18 cellular contexts compared by ENCODE assay signal in the genomic region with DNA sequence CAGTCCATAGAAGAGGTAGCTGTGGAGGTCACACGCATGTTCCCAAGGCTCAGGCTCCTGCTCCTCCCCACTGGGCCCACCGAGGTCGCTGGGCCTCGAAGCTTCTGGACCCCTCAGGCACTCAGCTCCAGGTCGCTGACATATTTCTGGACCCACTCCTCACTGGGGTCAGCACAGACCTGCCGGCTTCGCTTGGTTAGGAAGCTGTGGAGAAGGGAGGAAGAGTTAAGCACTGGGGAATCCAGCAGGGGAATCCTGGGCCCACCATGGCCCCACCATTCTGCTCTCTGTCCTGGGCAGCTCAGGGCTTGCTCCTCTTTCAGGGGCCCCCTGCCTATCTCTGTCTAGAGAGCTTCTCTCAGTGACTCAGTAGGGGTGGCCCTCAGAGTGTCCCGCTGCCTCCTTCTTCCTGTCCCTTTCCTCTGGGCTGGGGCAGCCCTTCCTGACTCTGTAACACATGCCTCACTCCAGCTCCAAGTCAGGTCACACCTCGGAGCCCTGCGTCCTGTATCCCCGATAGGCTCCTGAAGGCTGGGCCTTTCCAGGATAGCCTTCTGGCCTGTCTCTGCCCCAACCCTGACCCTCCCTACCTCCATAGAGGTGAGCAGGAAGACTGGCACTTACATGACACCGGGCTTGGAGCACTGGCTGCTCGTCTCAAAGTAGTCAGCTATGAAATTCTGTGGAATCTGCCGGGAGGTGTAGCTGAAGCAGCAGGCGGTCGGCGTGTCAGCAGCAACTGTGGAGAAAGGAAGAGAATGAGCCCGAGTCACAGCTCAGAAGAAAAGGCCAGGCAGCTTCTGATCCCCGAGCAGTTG. TPM values are rescaled to one million over a fixed set of nuclear protein-coding genes. Genes with fewer than 3 reads are reported as not detected.
DNase-seq lines count a peak whose midpoint lies in the region; ATAC-seq, FAIRE-seq and TF ChIP-seq lines count a peak whose summit lies in the region.
"Had no signal": no experiment of that assay in that cellular context is flagged by ENCODE, and none has a peak within 500 bp of the region (broad histone marks: within the 10 kb centered on the region; RNA-seq: fewer than 3 reads in every experiment).

No MANE protein-coding gene starts in this region.

- no peaks in the 10 kb centered on the region for H3K9me3 ChIP-seq in GM12878 (replicated peaks; ENCODE audit: control insufficient read depth, insufficient read depth, low read length)

- no peak overlapping the region for H3K4me3 Mint-ChIP-seq in GM23338
- H3K4me3 Mint-ChIP-seq in stimulated activated naive B cell treated with anti-CD40 and anti-IgM and Interleukin-4, amounts not matched to agents 10 μg/mL and 1 μg/mL and 100 μg/mL, for 72 hours, result peak overlapping the region; percentile 80 to 87

- no peaks in the 10 kb centered on the region for H3K9me3 Mint-ChIP-seq in GM23338
- H3K9me3 Mint-ChIP-seq in stimulated activated naive B cell treated with anti-CD40 and anti-IgM and Interleukin-4, amounts not matched to agents 10 μg/mL and 1 μg/mL and 100 μg/mL, for 72 hours, result peaks cover 0 to 3% of the 10 kb centered on the region in 2 donors

- H3K36me3 ChIP-seq in GM23338 (ENCODE audit: insufficient read depth), result no peaks in the 10 kb centered on the region
- H3K36me3 ChIP-seq in GM12878 (ENCODE audit: control insufficient read depth in 2 of 2, insufficient read depth in 2 of 2, low read length in 1 of 2), result no peaks in the 10 kb centered on the region
- H3K36me3 ChIP-seq: brain microvascular endothelial cell had no signal

- TF ChIP-seq EP300 in GM12878 (IDR thresholded peaks at IDR 0.05; ENCODE audit: borderline replicate concordance in 1 of 2, control insufficient read depth in 1 of 2, low read depth in 2 of 2, low read length in 2 of 2), result no peak

- H4K20me1 ChIP-seq in GM23338 (replicated peaks; ENCODE audit: insufficient read depth) (no peaks in the 10 kb centered on the region), GM12878 (ENCODE audit: control insufficient read depth, insufficient read depth) (no peaks in the 10 kb centered on the region)

- H3F3A ChIP-seq in GM23338 (replicated peaks; ENCODE audit: low read depth), result no peaks in the 10 kb centered on the region

- H3K27me3 ChIP-seq in GM23338 (ENCODE audit: insufficient read depth) (no peaks in the 10 kb centered on the region), GM12878 (replicated peaks in 1 of 2; ENCODE audit: control insufficient read depth in 2 of 2, insufficient read depth in 2 of 2, low read length in 1 of 2) (no peaks in the 10 kb centered on the region)
- H3K27me3 ChIP-seq: brain microvascular endothelial cell had no signal

- peak; percentile 65 for TF ChIP-seq POLR2A in GM12878 (IDR thresholded peaks at IDR 0.05; ENCODE audit: low read depth, low read length)

- DNase-seq in left ventricle myocardium superior, result no peak
- DNase-seq in Right ventricle myocardium superior, result no peak
- DNase-seq in GM23338 (ENCODE audit: low spot score), result no peak
- no peak for DNase-seq in GM12878 (ENCODE audit: low read depth, low spot score)
- no peak for DNase-seq in stimulated activated naive B cell treated with anti-CD40 and anti-IgM and Interleukin-4, amounts not matched to agents 10 μg/mL and 1 μg/mL and 100 μg/mL, for 72 hours
- no peak for DNase-seq in HTR-8/SVneo (ENCODE audit: insufficient read length, low spot score)
- DNase-seq: brain microvascular endothelial cell, DMS 273 treated with DMSO at 0.1 percent for 48 hours, NCI-H2029 treated with DMSO at 0.1 percent for 48 hours, NCI-H69, nucleus accumbens, small intestine had no signal

- H2AFZ ChIP-seq in GM23338 (0 out of 2 replicates have a peak overlapping the region, but pooled peaks have one; percentile 43), GM12878 (ENCODE audit: control insufficient read depth, low read depth, low read length) (no peak overlapping the region)

- TF ChIP-seq CTCF in GM23338 (conservative IDR thresholded peaks at IDR 0.05; ENCODE audit: low read depth in 2 of 2) (no peak), GM12878 (IDR thresholded peaks at IDR 0.05 in 2 of 3, conservative IDR thresholded peaks at IDR 0.05 in 1 of 3; ENCODE audit: control insufficient read depth in 2 of 3, extremely low read depth in 1 of 3, insufficient read depth in 1 of 3, low read depth in 3 of 3, low read length in 3 of 3) (no peak)

- FAIRE-seq in GM12878 (lab: Jason Lieb, UNC) (no peak), HTR-8/SVneo (lab: Jason Lieb, UNC) (no peak)
- FAIRE-seq: small intestine had no signal

- peaks cover 15% of the 10 kb centered on the region; the same call in 1 of the 2 replicates for H3K4me1 ChIP-seq in GM23338 (ENCODE audit: insufficient read depth)
- H3K4me1 ChIP-seq in GM12878 (ENCODE audit: control insufficient read depth, insufficient read depth, low read length), result peaks cover 47% of the 10 kb centered on the region

- H3K9ac ChIP-seq in GM12878 (ENCODE audit: control insufficient read depth, insufficient read depth, low read length), result peak overlapping the region; percentile 63

- SMC1A ChIA-PET in GM12878 (lab: Charles Lee; ENCODE audit: uncharacterized antibody, unreplicated experiment), result interaction anchor here (0.7 to 4.7 kb wide), 17 partner anchors 10 to 118 kb away, joined by 3 to 66 read pairs (median 10); partner anchors contain the start of genes CCL3L1, CCL3L3 and CCL4

- H3K27ac ChIP-seq in GM23338 (ENCODE audit: low read depth) (no peak overlapping the region), GM12878 (ENCODE audit: control insufficient read depth, insufficient read depth) (peak overlapping the region; percentile 87)
- H3K27ac ChIP-seq: brain microvascular endothelial cell had no signal

- TF ChIP-seq RAD21 in GM12878 (IDR thresholded peaks at IDR 0.05; ENCODE audit: insufficient read depth, low read depth, low read length), result no peak

- H3K27me3 Mint-ChIP-seq in GM23338 (ENCODE audit: insufficient read depth, low read depth, poor library complexity), result peaks cover 5% of the 10 kb centered on the region
- no peaks in the 10 kb centered on the region for H3K27me3 Mint-ChIP-seq in stimulated activated naive B cell treated with anti-CD40 and anti-IgM and Interleukin-4, amounts not matched to agents 10 μg/mL and 1 μg/mL and 100 μg/mL, for 72 hours

- ATAC-seq in left ventricle myocardium superior (peak; percentile 12), Right ventricle myocardium superior (ENCODE audit: poor library complexity) (no peak), GM23338 (no peak), GM12878 (peak; percentile 1), GM21367 (IDR thresholded peaks at IDR 0.05; ENCODE audit: unreplicated experiment) (no peak), GM21515 (IDR thresholded peaks at IDR 0.05; ENCODE audit: unreplicated experiment) (no peak)
- no peak for ATAC-seq in stimulated activated naive B cell treated with anti-CD40 and anti-IgM and Interleukin-4, amounts not matched to agents 10 μg/mL and 1 μg/mL and 100 μg/mL, for 72 hours (replicated peaks)

- H3K4me2 ChIP-seq in GM23338 (no peak overlapping the region), GM12878 (ENCODE audit: control insufficient read depth, insufficient read depth) (peak overlapping the region; percentile 91)

- H3K36me3 Mint-ChIP-seq in GM23338 (ENCODE audit: low read depth), result no peaks in the 10 kb centered on the region
- peaks cover 10 to 17% of the 10 kb centered on the region in 2 donors for H3K36me3 Mint-ChIP-seq in stimulated activated naive B cell treated with anti-CD40 and anti-IgM and Interleukin-4, amounts not matched to agents 10 μg/mL and 1 μg/mL and 100 μg/mL, for 72 hours

- no peak overlapping the region for H3K27ac Mint-ChIP-seq in GM23338
- peak overlapping the region; percentile 93 for H3K27ac Mint-ChIP-seq in stimulated activated naive B cell treated with anti-CD40 and anti-IgM and Interleukin-4, amounts not matched to agents 10 μg/mL and 1 μg/mL and 100 μg/mL, for 72 hours

- RAD21 ChIA-PET in GM12878 (lab: Charles Lee; ENCODE audit: unreplicated experiment), result interaction anchor here (0.6 to 7.9 kb wide), 13 partner anchors 14 to 209 kb away, joined by 3 to 83 read pairs (median 6); no protein-coding TSS in a partner anchor

- POLR2A ChIA-PET in GM12878 (lab: Charles Lee), result interaction anchor here (0.9 to 2.6 kb wide), 8 partner anchors 14 to 115 kb away, joined by 3 to 14 read pairs (median 4); no protein-coding TSS in a partner anchor

- H3K79me2 ChIP-seq in GM23338 (replicated peaks; ENCODE audit: insufficient read depth) (no peaks in the 10 kb centered on the region), GM12878 (ENCODE audit: control insufficient read depth, insufficient read depth, low read length) (peaks cover 2% of the 10 kb centered on the region; the same call in 1 of the 2 replicates)

- WGBS in GM12878 (ENCODE audit: insufficient coverage, insufficient replicate concordance, low lambda C conversion rate, missing lambda C conversion rate), result 77% methylated on average over 19 of the region's 19 CpGs

- H3K4me1 Mint-ChIP-seq in GM23338, result peaks cover 19% of the 10 kb centered on the region
- peaks cover 51 to 75% of the 10 kb centered on the region in 2 donors for H3K4me1 Mint-ChIP-seq in stimulated activated naive B cell treated with anti-CD40 and anti-IgM and Interleukin-4, amounts not matched to agents 10 μg/mL and 1 μg/mL and 100 μg/mL, for 72 hours

- CTCF ChIA-PET in GM12878 (lab: Yijun Ruan, JAX), result interaction anchor here (0.6 to 4.8 kb wide), 9 partner anchors 10 to 119 kb away, joined by 3 to 61 read pairs (median 3); no protein-coding TSS in a partner anchor

- BruUV-seq in GM12878 (replicated peaks; lab: Mats Ljungman, UMichigan), result no TSS peak

- no peak overlapping the region for H3K4me3 ChIP-seq in GM23338
- H3K4me3 ChIP-seq in GM12878, result peak overlapping the region; percentile 64

- in situ Hi-C loops in GM12878 (cut with MboI), result loop anchor here (5.0 kb wide), 1 partner anchor 109 kb away; the partner anchor contains the start of genes CCL3L1 and CCL3L3

- intact Hi-C loops in left ventricle myocardium superior (cut with micrococcal nuclease) (no loop called here), Right ventricle myocardium superior (cut with DNase I) (no loop called here), GM12878 (cut with micrococcal nuclease; ENCODE audit: unreplicated experiment) (no loop called here)

- no peaks in the 10 kb centered on the region for H3K9me2 ChIP-seq in GM23338 (ENCODE audit: insufficient read depth)

RNA-seq across cellular contexts. Expression of gene CCL3, which starts 1.2 kb away (rescaled TPM):
- total RNA-seq in left ventricle myocardium superior, result not detected
- total RNA-seq in Right ventricle myocardium superior, result 0.27 TPM
- total RNA-seq in GM23338 (2014; rRNA removed; shearing (Covaris generic)), result not detected in 2 replicates
- polyA plus RNA-seq in GM23338 (2016; fragmentation: Nextera tagmentation; extraction: Ambion mirVana), result 0.40 TPM in 1 of 2 replicates, not detected in the other
- 131 and 132 TPM in 2 replicates for total RNA-seq in GM12878 (2013; cell fraction: nucleolus; rRNA removed)
- 262 and 269 TPM in 2 replicates for total RNA-seq in GM12878 (2014; rRNA removed)
- 208 and 210 TPM in 2 replicates for total RNA-seq in GM12878 (2014; rRNA removed; fragmentation: Illumina TruSeq; extraction: Trizol)
- 189 and 197 TPM in 2 replicates for total RNA-seq in GM12878 (2021)
- polyA plus RNA-seq in GM12878 (2011; ENCODE audit: low read depth), result 155 TPM
- 330 and 1,488 TPM in 2 replicates for polyA plus RNA-seq in GM12878 (2011; rRNA removed)
- 1,075 and 1,156 TPM in 2 replicates for polyA plus RNA-seq in GM12878 (2011; cell fraction: cytosol; rRNA removed)
- polyA plus RNA-seq in GM12878 (2011; cell fraction: nucleus; rRNA removed), result 866 and 1,038 TPM in 2 replicates
- 156 and 169 TPM in 2 replicates for polyA plus RNA-seq in GM12878 (2012)
- polyA plus RNA-seq in GM12878 (2014; fragmentation: Illumina TruSeq; extraction: Trizol), result 72.6 and 143 TPM in 2 replicates
- 100 to 1,000 TPM; 240 to 318 TPM for polyA plus RNA-seq in GM12878 (2014; fragmentation: Nextera tagmentation; extraction: Ambion mirVana)
- 169 and 181 TPM in 2 replicates for polyA plus RNA-seq in GM12878 (2014; rRNA removed)
- polyA plus RNA-seq in GM12878 (2016; fragmentation: Nextera tagmentation; extraction: Ambion mirVana), result 10 to 100 TPM; 96.5 to 99.9 TPM
- polyA minus RNA-seq in GM12878 (2011; rRNA and poly(A)+ RNA removed), result 415 and 439 TPM in 2 replicates
- 515 and 603 TPM in 2 replicates for polyA minus RNA-seq in GM12878 (2011; cell fraction: cytosol; rRNA and poly(A)+ RNA removed)
- 1,135 and 1,325 TPM in 2 replicates for polyA minus RNA-seq in GM12878 (2011; cell fraction: nucleus; rRNA and poly(A)+ RNA removed)
- total RNA-seq: HT-29, M059J had no signal

RNA-seq across cellular contexts. Expression of gene CCL4, which starts 14.9 kb away (rescaled TPM):
- total RNA-seq in left ventricle myocardium superior (0.74 TPM), Right ventricle myocardium superior (0.62 TPM), GM12878 (2014; rRNA removed) (77.8 and 78.7 TPM in 2 replicates), GM12878 (2014; rRNA removed; fragmentation: Illumina TruSeq; extraction: Trizol) (80.1 and 85.0 TPM in 2 replicates), GM12878 (2021) (50.8 and 54.8 TPM in 2 replicates)
- not detected in 2 replicates for total RNA-seq in GM23338 (2014; rRNA removed; shearing (Covaris generic))
- polyA plus RNA-seq in GM23338 (2016; fragmentation: Nextera tagmentation; extraction: Ambion mirVana) (not detected in 2 replicates), GM12878 (2011; rRNA removed) (524 and 741 TPM in 2 replicates), GM12878 (2014; fragmentation: Illumina TruSeq; extraction: Trizol) (76.3 and 86.9 TPM in 2 replicates), GM12878 (2014; fragmentation: Nextera tagmentation; extraction: Ambion mirVana) (100 to 1,000 TPM; 357 to 425 TPM), GM12878 (2014; rRNA removed) (87.3 and 96.6 TPM in 2 replicates), GM12878 (2016; fragmentation: Nextera tagmentation; extraction: Ambion mirVana) (10 to 100 TPM; 18.7 to 20.5 TPM)
- 8.8 and 9.5 TPM in 2 replicates for total RNA-seq in GM12878 (2013; cell fraction: nucleolus; rRNA removed)
- 32.1 TPM for polyA plus RNA-seq in GM12878 (2011; ENCODE audit: low read depth)
- polyA plus RNA-seq in GM12878 (2011; cell fraction: cytosol; rRNA removed), result 616 and 746 TPM in 2 replicates
- polyA plus RNA-seq in GM12878 (2011; cell fraction: nucleus; rRNA removed), result 311 and 571 TPM in 2 replicates
- polyA plus RNA-seq in GM12878 (2012), result 19.0 and 53.7 TPM in 2 replicates
- polyA minus RNA-seq in GM12878 (2011; rRNA and poly(A)+ RNA removed), result 445 and 610 TPM in 2 replicates
- polyA minus RNA-seq in GM12878 (2011; cell fraction: cytosol; rRNA and poly(A)+ RNA removed), result 254 and 292 TPM in 2 replicates
- polyA minus RNA-seq in GM12878 (2011; cell fraction: nucleus; rRNA and poly(A)+ RNA removed), result 194 and 212 TPM in 2 replicates
- total RNA-seq: HT-29, RPMI7951 had no signal

RNA-seq across cellular contexts. Expression of gene CCL18, which starts 24.7 kb away (rescaled TPM):
- total RNA-seq in left ventricle myocardium superior (1.4 TPM), Right ventricle myocardium superior (2.7 TPM), GM12878 (2014; rRNA removed) (not detected in 2 replicates), GM12878 (2014; rRNA removed; fragmentation: Illumina TruSeq; extraction: Trizol) (not detected in 2 replicates), GM12878 (2021) (not detected in 2 replicates)
- not detected in 2 replicates for total RNA-seq in GM23338 (2014; rRNA removed; shearing (Covaris generic))
- polyA plus RNA-seq in GM23338 (2016; fragmentation: Nextera tagmentation; extraction: Ambion mirVana) (not detected in 2 replicates), GM12878 (2011; rRNA removed) (0.26 TPM in 1 of 2 replicates, not detected in the other), GM12878 (2014; fragmentation: Illumina TruSeq; extraction: Trizol) (not detected in 2 replicates), GM12878 (2014; fragmentation: Nextera tagmentation; extraction: Ambion mirVana) (not detected), GM12878 (2014; rRNA removed) (not detected in 2 replicates), GM12878 (2016; fragmentation: Nextera tagmentation; extraction: Ambion mirVana) (not detected)
- total RNA-seq in GM12878 (2013; cell fraction: nucleolus; rRNA removed), result not detected in 2 replicates
- polyA plus RNA-seq in GM12878 (2011; ENCODE audit: low read depth), result not detected
- 0.27 TPM in 2 replicates for polyA plus RNA-seq in GM12878 (2011; cell fraction: cytosol; rRNA removed)
- not detected in 2 replicates for polyA plus RNA-seq in GM12878 (2011; cell fraction: nucleus; rRNA removed)
- not detected in 2 replicates for polyA plus RNA-seq in GM12878 (2012)
- polyA minus RNA-seq in GM12878 (2011; rRNA and poly(A)+ RNA removed), result 0.36 and 0.37 TPM in 2 replicates
- not detected in 2 replicates for polyA minus RNA-seq in GM12878 (2011; cell fraction: cytosol; rRNA and poly(A)+ RNA removed)
- not detected in 2 replicates for polyA minus RNA-seq in GM12878 (2011; cell fraction: nucleus; rRNA and poly(A)+ RNA removed)
- total RNA-seq: HT-29; M059J; RPMI7951; T-helper 1 cell treated with Interleukin-12 subunit alpha and Interleukin-12 subunit beta and Interleukin-4 antibody, amounts not matched to agents 30 ng/mL and 1 ng/mL, for 36 hours had no signal

Comparison
In these comparisons a context has a peak if more than half of its experiments do, and no peak if none do; other contexts are left out.
1. ATAC-seq: peak in left ventricle myocardium superior (single experiment) and GM12878 (single experiment); none in Right ventricle myocardium superior (single experiment), GM23338 (single experiment), stimulated activated naive B cell treated with anti-CD40 and anti-IgM and Interleukin-4, amounts not matched to agents 10 μg/mL and 1 μg/mL and 100 μg/mL, for 72 hours (0 of 2), GM21367 (single experiment) and GM21515 (single experiment).
2. RNA of gene CCL3, which starts 1.2 kb away (total RNA-seq): 131 to 269 TPM in GM12878; 0.27 TPM in Right ventricle myocardium superior (single experiment), not detected in left ventricle myocardium superior (single experiment) and not detected in GM23338; every median in the first group is over 100 times any median in the second.